8 cellular contexts compared by ENCODE assay signal in the genomic region with DNA sequence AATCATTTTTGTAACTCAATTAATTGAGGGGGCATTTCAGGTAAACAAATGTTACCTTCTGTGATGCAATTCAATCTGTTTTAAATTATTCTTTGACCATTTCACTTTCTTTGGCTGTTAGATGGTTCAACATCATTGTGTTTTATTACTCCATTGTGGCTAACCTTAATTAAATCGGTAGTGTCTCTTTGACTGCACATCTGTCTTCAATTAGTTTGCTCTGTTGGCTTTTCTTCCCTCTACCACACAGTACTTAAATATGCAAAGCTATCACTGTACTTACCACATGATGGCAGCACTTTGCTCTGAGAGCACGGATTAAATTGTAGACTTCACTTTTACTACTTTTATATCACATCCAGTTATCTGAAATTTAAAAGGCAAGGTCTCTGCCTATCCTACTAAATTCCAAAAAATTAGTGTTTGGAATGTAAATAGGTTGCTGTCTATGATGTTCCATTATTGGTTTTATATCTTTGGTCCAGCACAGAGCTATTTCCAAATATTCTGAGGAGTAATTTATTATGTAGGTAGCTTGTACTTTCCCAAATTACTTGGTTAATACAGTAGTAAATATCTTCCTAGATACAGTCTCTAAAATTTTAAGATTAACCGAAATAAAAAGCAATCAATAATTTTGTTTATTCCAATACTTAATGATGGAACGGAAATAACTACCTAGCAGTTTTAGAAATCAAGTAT.
DNase-seq lines count a peak whose midpoint lies in the region; ATAC-seq and TF ChIP-seq lines count a peak whose summit lies in the region.

No MANE protein-coding gene starts in this region.

- H3K27ac Mint-ChIP-seq in T-cell, result no peak overlapping the region

- H3K4me3 ChIP-seq in BE2C (ENCODE audit: low read depth, low read length) (no peak overlapping the region), astrocyte of the spinal cord (ENCODE audit: low read depth, low read length) (no peak overlapping the region)

- H3K4me3 Mint-ChIP-seq in T-cell, result no peak overlapping the region

- H3K36me3 ChIP-seq in BE2C, result no peaks in the 10 kb centered on the region

- no peaks in the 10 kb centered on the region for H3K27me3 Mint-ChIP-seq in T-cell

- H3K4me1 Mint-ChIP-seq in T-cell, result no peaks in the 10 kb centered on the region

- peak; percentile 83 for TF ChIP-seq CTCF in BE2C (IDR thresholded peaks at IDR 0.05; ENCODE audit: low read depth, low read length)
- TF ChIP-seq CTCF in astrocyte of the spinal cord (IDR thresholded peaks at IDR 0.05; ENCODE audit: low read depth, low read length), result peak; percentile 76

- H3K9me3 Mint-ChIP-seq in T-cell, result no peaks in the 10 kb centered on the region

- in situ Hi-C loops in astrocyte of the spinal cord (cut with HindIII; ENCODE audit: low sequenced_read_pairs), result no loop called here

- ATAC-seq in GM18861 (IDR thresholded peaks at IDR 0.05; ENCODE audit: unreplicated experiment) (peak; percentile 81), HG03196 (IDR thresholded peaks at IDR 0.05; ENCODE audit: unreplicated experiment) (peak; percentile 84), T-cell (replicated peaks in 1 of 4) (no peak)

- no peaks in the 10 kb centered on the region for H3K9me3 ChIP-seq in BE2C

- no peaks in the 10 kb centered on the region for H3K36me3 Mint-ChIP-seq in T-cell

- H3K4me1 ChIP-seq in BE2C, result peaks cover 8% of the 10 kb centered on the region; the same call in 1 of the 2 replicates

- POLR2A ChIA-PET in T-cell (lab: Charles Lee), result no interaction called here

- DNase-seq in BE2C (peak; percentile 56), NCI-H460 (ENCODE audit: extremely low read depth, low read depth) (peak; percentile 53), astrocyte of the spinal cord (ENCODE audit: low read depth, low spot score) (peak; percentile 86), left kidney (ENCODE audit: low read depth, low spot score) (peak; percentile 74), T-cell (no peak), NCI-H1048 (lab: John Stamatoyannopoulos, UW) (no peak)

- CTCF ChIA-PET in T-cell (lab: Charles Lee), result no interaction called here

- no peaks in the 10 kb centered on the region for H3K27me3 ChIP-seq in BE2C

Comparison
In these comparisons a context has a peak if more than half of its experiments do, and no peak if none do; other contexts are left out.
1. DNase-seq: peak in BE2C (single experiment), NCI-H460 (single experiment), astrocyte of the spinal cord (single experiment) and left kidney (single experiment); none in T-cell (0 of 34) and NCI-H1048 (single experiment).
2. ATAC-seq: peak in GM18861 (single experiment) and HG03196 (single experiment); none in T-cell (0 of 4).